In genomic region chr7:43534110-43534509, GRCh38 we compare ENCODE assay signal across 15 cellular contexts.
A peak's percentile ranks its signal among the peaks of the same experiment; 100 is the strongest.
DNase-seq lines count a peak whose midpoint lies in the region; TF ChIP-seq lines count a peak whose summit lies in the region.
"Had no signal": no experiment of that assay in that cellular context is flagged by ENCODE, and none has a peak within 500 bp of the region (broad histone marks: within the 10 kb centered on the region; RNA-seq: fewer than 3 reads in every experiment).

No MANE protein-coding gene starts in this region.

- DNase-seq in HCEC 1CT (peak; percentile 9), brain microvascular endothelial cell (no peak), iris pigment epithelial cell (ENCODE audit: low read depth) (peak; percentile 48), GOT3 (lab: John Stamatoyannopoulos, UW) (no peak), NCI-H1436 treated with DMSO at 0.1 percent for 48 hours (lab: John Stamatoyannopoulos, UW) (no peak), epidermal melanocyte (ENCODE audit: insufficient read length, low spot score) (no peak)
- no peak for DNase-seq in activated CD4-positive, alpha-beta T cell treated with anti-CD3 and anti-CD28 coated beads for 1 hour
- DNase-seq: dermis blood vessel endothelial cell; NCI-H146; stimulated activated CD4-positive, alpha-beta T cell treated with anti-CD3 and anti-CD28 coated beads, Interleukin-2, amount 100 ng/mL, for 24 hours; stimulated activated naive CD4-positive, alpha-beta T cell; T1000; thyroid gland had no signal

- H3K27me3 ChIP-seq in brain microvascular endothelial cell (replicated peaks) = no peaks in the 10 kb centered on the region
- H3K27me3 ChIP-seq: BLaER1, thyroid gland had no signal

- in situ Hi-C loops in brain microvascular endothelial cell (cut with HindIII; ENCODE audit: low pct_ligation_motif_present, low sequenced_read_pairs) = no loop called here

- H3K36me3 ChIP-seq in brain microvascular endothelial cell (replicated peaks) = no peaks in the 10 kb centered on the region
- H3K36me3 ChIP-seq: BLaER1, thyroid gland had no signal

- TF ChIP-seq CTCF in brain microvascular endothelial cell (IDR thresholded peaks at IDR 0.05; ENCODE audit: low read depth, low read length, missing control alignments) = no peak

- H3K4me3 ChIP-seq in brain microvascular endothelial cell (ENCODE audit: low read depth, low read length) = no peak overlapping the region
- H3K4me3 ChIP-seq: BLaER1, thyroid gland had no signal

- peak overlapping the region; percentile 98 for H3K27ac ChIP-seq in brain microvascular endothelial cell
- H3K27ac ChIP-seq: BLaER1, HL-60, thyroid gland had no signal

Comparison
In these comparisons a context has a peak if more than half of its experiments do, and no peak if none do; other contexts are left out.
1. DNase-seq: peak in HCEC 1CT (single experiment) and iris pigment epithelial cell (single experiment); none in brain microvascular endothelial cell (single experiment), GOT3 (single experiment), NCI-H1436 treated with DMSO at 0.1 percent for 48 hours (single experiment), epidermal melanocyte (single experiment) and activated CD4-positive, alpha-beta T cell treated with anti-CD3 and anti-CD28 coated beads for 1 hour (single experiment).